In the genomic region with DNA sequence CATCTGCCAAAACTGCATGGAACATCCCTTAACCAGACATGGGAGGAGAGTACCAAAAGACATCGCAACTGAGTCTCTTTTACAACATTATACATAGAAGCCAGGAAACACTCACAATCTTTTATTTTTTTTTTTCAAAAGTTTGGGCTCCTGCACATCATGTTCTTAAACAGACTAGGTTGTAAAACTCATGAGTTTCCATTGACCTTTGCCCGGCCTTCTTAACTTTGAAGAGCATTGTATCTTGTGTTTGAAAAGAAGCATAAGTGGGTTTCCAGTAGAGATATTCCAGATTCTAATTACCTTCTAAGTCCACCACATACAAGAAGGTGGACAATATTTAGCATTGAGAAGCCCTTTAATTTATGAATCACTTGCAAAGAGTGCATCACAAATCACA, we compare ENCODE assay signal across 24 cellular contexts.
DNase-seq lines count a peak whose midpoint lies in the region; ATAC-seq and TF ChIP-seq lines count a peak whose summit lies in the region.
"Had no signal": no experiment of that assay in that cellular context is flagged by ENCODE, and none has a peak within 500 bp of the region (broad histone marks: within the 10 kb centered on the region; RNA-seq: fewer than 3 reads in every experiment).

No MANE protein-coding gene starts in this region.

- DNase-seq in right lobe of liver (no peak), fibroblast of villous mesenchyme (ENCODE audit: low read depth) (peak; percentile 85), occipital lobe (lab: John Stamatoyannopoulos, UW) (no peak), neural progenitor cell (ENCODE audit: low spot score) (no peak), activated T-cell treated with anti-CD3 and anti-CD28 coated beads for 4 hours (no peak)
- DNase-seq: 8988T; ACHN; AML-193; BE2C; CD4-positive, alpha-beta T cell; CD8-positive, alpha-beta memory T cell; DMS 273 treated with DMSO at 0.1 percent for 48 hours; DMS79; EL; GDM1; GM23248; H9 had no signal

- H4K20me1 ChIP-seq in neural progenitor cell (ENCODE audit: low read depth), result no peaks in the 10 kb centered on the region
- H4K20me1 ChIP-seq: BLaER1 treated with 17β-estradiol and CSF1 and Interleukin-3, amounts not matched to agents 10 nM and 100 nM had no signal

- H3K27me3 ChIP-seq in liver (ENCODE audit: control insufficient read depth in 4 of 4, insufficient read depth in 4 of 4, low read length in 3 of 4), result no peaks in the 10 kb centered on the region
- no peaks in the 10 kb centered on the region for H3K27me3 ChIP-seq in right lobe of liver
- no peaks in the 10 kb centered on the region for H3K27me3 ChIP-seq in neural progenitor cell
- H3K27me3 ChIP-seq: BE2C; BLaER1 treated with 17β-estradiol and CSF1 and Interleukin-3, amounts not matched to agents 10 nM and 100 nM had no signal

- H3K4me3 Mint-ChIP-seq in nephron (no peak overlapping the region), neural progenitor cell (no peak overlapping the region)
- H3K4me3 Mint-ChIP-seq: CD14-positive monocyte; CD4-positive, alpha-beta T cell; CD8-positive, alpha-beta memory T cell; H9 had no signal

- H3K4me1 ChIP-seq in liver (ENCODE audit: control insufficient read depth in 4 of 4, insufficient read depth in 4 of 4, low read length in 3 of 4) (no peaks in the 10 kb centered on the region), right lobe of liver (no peaks in the 10 kb centered on the region), neural progenitor cell (peaks cover 7% of the 10 kb centered on the region)
- H3K4me1 ChIP-seq: A549, BE2C had no signal

- H3K4me1 Mint-ChIP-seq in nephron, result peaks cover 42% of the 10 kb centered on the region
- H3K4me1 Mint-ChIP-seq in neural progenitor cell, result peaks cover 27% of the 10 kb centered on the region
- H3K4me1 Mint-ChIP-seq: CD14-positive monocyte; CD8-positive, alpha-beta memory T cell had no signal

- no peak for TF ChIP-seq RAD21 in liver (IDR thresholded peaks at IDR 0.05)

- no peak overlapping the region for H2AFZ ChIP-seq in neural progenitor cell (replicated peaks)
- H2AFZ ChIP-seq: GM23248 had no signal

- H3K27ac Mint-ChIP-seq in nephron (peak overlapping the region; percentile 53 to 87 (median 78)), neural progenitor cell (no peak overlapping the region)
- H3K27ac Mint-ChIP-seq: CD14-positive monocyte; CD4-positive, alpha-beta T cell; CD8-positive, alpha-beta memory T cell; H9 had no signal

- H3K79me2 ChIP-seq in neural progenitor cell (ENCODE audit: low read depth), result no peaks in the 10 kb centered on the region

- intact Hi-C loops in right lobe of liver (cut with DNase I), result no loop called here

- H3K27me3 Mint-ChIP-seq in nephron (ENCODE audit: low read depth) (no peaks in the 10 kb centered on the region), neural progenitor cell (ENCODE audit: insufficient read depth, low read depth) (peaks cover 2% of the 10 kb centered on the region)
- H3K27me3 Mint-ChIP-seq: CD4-positive, alpha-beta T cell; CD8-positive, alpha-beta memory T cell had no signal

- peaks cover 23% of the 10 kb centered on the region for H3K9me3 Mint-ChIP-seq in nephron
- H3K9me3 Mint-ChIP-seq in neural progenitor cell, result peaks cover 26% of the 10 kb centered on the region

- H3K9ac ChIP-seq in liver (ENCODE audit: low read depth in 1 of 2, low read length in 2 of 2), result no peak overlapping the region
- H3K9ac ChIP-seq in neural progenitor cell, result no peak overlapping the region
- H3K9ac ChIP-seq: BLaER1 treated with 17β-estradiol and CSF1 and Interleukin-3, amounts not matched to agents 10 nM and 100 nM; GM23248 had no signal

- no peak overlapping the region for H3K27ac ChIP-seq in liver (ENCODE audit: low read depth in 1 of 2, low read length in 2 of 2)
- H3K27ac ChIP-seq in right lobe of liver, result no peak overlapping the region
- H3K27ac ChIP-seq in neural progenitor cell, result no peak overlapping the region
- H3K27ac ChIP-seq: A549; BLaER1 treated with 17β-estradiol and CSF1 and Interleukin-3, amounts not matched to agents 10 nM and 100 nM; GM23248 had no signal

- no peak for ATAC-seq in right lobe of liver
- ATAC-seq: A549, GM12878, HCT116 had no signal

- no peak for TF ChIP-seq CTCF in liver (IDR thresholded peaks at IDR 0.05; ENCODE audit: low read depth, low read length, missing input control)
- no peak for TF ChIP-seq CTCF in right lobe of liver (IDR thresholded peaks at IDR 0.05)
- TF ChIP-seq CTCF in fibroblast of villous mesenchyme (IDR thresholded peaks at IDR 0.05; ENCODE audit: insufficient read depth, low read depth, low read length), result no peak
- TF ChIP-seq CTCF in nephron (IDR thresholded peaks at IDR 0.05; ENCODE audit: unreplicated experiment in 3 of 3), result no peak
- no peak for TF ChIP-seq CTCF in neural progenitor cell (IDR thresholded peaks at IDR 0.05)

- no peak for TF ChIP-seq POLR2A in right lobe of liver (IDR thresholded peaks at IDR 0.05)

- peaks cover 0 to 6% (median 0%) of the 10 kb centered on the region in 4 donors for H3K9me3 ChIP-seq in liver (ENCODE audit: control insufficient read depth in 4 of 4, low read length in 3 of 4)
- no peaks in the 10 kb centered on the region for H3K9me3 ChIP-seq in right lobe of liver
- H3K9me3 ChIP-seq in neural progenitor cell (ENCODE audit: low read depth), result no peaks in the 10 kb centered on the region
- H3K9me3 ChIP-seq: A549, BE2C had no signal

- H3K4me3 ChIP-seq in liver (ENCODE audit: low read depth in 1 of 3, low read length in 3 of 3), result no peak overlapping the region
- H3K4me3 ChIP-seq in right lobe of liver, result no peak overlapping the region
- no peak overlapping the region for H3K4me3 ChIP-seq in fibroblast of villous mesenchyme (ENCODE audit: low read depth, low read length)
- H3K4me3 ChIP-seq in neural progenitor cell, result no peak overlapping the region
- H3K4me3 ChIP-seq: A549; BLaER1 treated with 17β-estradiol and CSF1 and Interleukin-3, amounts not matched to agents 10 nM and 100 nM; GM12878; GM23248 had no signal

- H3F3A ChIP-seq in neural progenitor cell (ENCODE audit: low read depth), result no peaks in the 10 kb centered on the region

- peaks cover 9% of the 10 kb centered on the region for H3K36me3 Mint-ChIP-seq in nephron (ENCODE audit: low read depth)
- no peaks in the 10 kb centered on the region for H3K36me3 Mint-ChIP-seq in neural progenitor cell
- H3K36me3 Mint-ChIP-seq: CD14-positive monocyte; CD8-positive, alpha-beta memory T cell had no signal

- 79% methylated on average over 2 of the region's 2 CpGs for WGBS in liver
- 46% methylated on average over 2 of the region's 2 CpGs for WGBS in right lobe of liver (ENCODE audit: insufficient coverage, low coverage, low lambda C conversion rate, missing lambda C conversion rate)

- no peak overlapping the region for H3K4me2 ChIP-seq in neural progenitor cell
- H3K4me2 ChIP-seq: A549; BLaER1 treated with 17β-estradiol and CSF1 and Interleukin-3, amounts not matched to agents 10 nM and 100 nM had no signal

- H3K36me3 ChIP-seq in liver (ENCODE audit: control insufficient read depth in 4 of 4, insufficient read depth in 3 of 4, low read depth in 1 of 4, low read length in 3 of 4) (no peaks in the 10 kb centered on the region), right lobe of liver (no peaks in the 10 kb centered on the region), neural progenitor cell (no peaks in the 10 kb centered on the region)
- H3K36me3 ChIP-seq: BE2C; BLaER1 treated with 17β-estradiol and CSF1 and Interleukin-3, amounts not matched to agents 10 nM and 100 nM had no signal

TF ChIP-seq in liver, 16 proteins besides CTCF, POLR2A, EP300 and RAD21:
- no peak for TF ChIP-seq EGR1 (IDR thresholded peaks at IDR 0.05; ENCODE audit: low read depth in 2 of 2)
- TF ChIP-seq NR2F2 (IDR thresholded peaks at IDR 0.05), result peak; percentile 23
- no peak for TF ChIP-seq HNF4G (IDR thresholded peaks at IDR 0.05)
- TF ChIP-seq, protein P1, sequence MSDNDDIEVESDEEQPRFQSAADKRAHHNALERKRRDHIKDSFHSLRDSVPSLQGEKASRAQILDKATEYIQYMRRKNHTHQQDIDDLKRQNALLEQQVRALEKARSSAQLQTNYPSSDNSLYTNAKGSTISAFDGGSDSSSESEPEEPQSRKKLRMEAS (IDR thresholded peaks at IDR 0.05), result no peak
